ENCODE assay signal across 6 cellular contexts in genomic region chr7:127587663-127588018, GRCh38. TPM values are rescaled to one million over a fixed set of nuclear protein-coding genes. Genes with fewer than 3 reads are reported as not detected.
DNase-seq lines count a peak whose midpoint lies in the region; ATAC-seq, FAIRE-seq and TF ChIP-seq lines count a peak whose summit lies in the region.

No MANE protein-coding gene starts in this region.

- peaks cover 3% of the 10 kb centered on the region for H3K27me3 Mint-ChIP-seq in HFFc6 (ENCODE audit: insufficient read depth)
- H3K27me3 Mint-ChIP-seq in chondrocyte (ENCODE audit: low read depth) = no peaks in the 10 kb centered on the region

- H3K4me3 Mint-ChIP-seq in HFFc6 (peak overlapping the region; percentile 73), chondrocyte (ENCODE audit: unreplicated experiment) (peak overlapping the region; percentile 70)

- intact Hi-C loops in pancreas (cut with DNase I) = loop anchor here in 1 of 3 donors (5.0 kb wide), 1 partner anchor 200 kb away; no protein-coding TSS in a partner anchor

- H3K9me3 ChIP-seq in pancreas = no peaks in the 10 kb centered on the region

- peaks cover 22 to 39% (median 23%) of the 10 kb centered on the region in 3 donors for H3K4me1 ChIP-seq in pancreas

- peaks cover 4 to 20% (median 10%) of the 10 kb centered on the region in 3 donors for H3K36me3 ChIP-seq in pancreas

- ATAC-seq in pancreas = peak; percentile 4 to 12 (median 10)
- no peak for ATAC-seq in HG03196 (IDR thresholded peaks at IDR 0.05; ENCODE audit: unreplicated experiment)
- ATAC-seq in GM21390 (IDR thresholded peaks at IDR 0.05; ENCODE audit: unreplicated experiment) = no peak

- no peak for FAIRE-seq in pancreas (lab: Jason Lieb, UNC)

- WGBS in pancreas, 2 donors = 24 to 29% methylated on average over 20 of the region's 20 CpGs

- H3K4me1 Mint-ChIP-seq in HFFc6 (ENCODE audit: low read depth) (peaks cover 49% of the 10 kb centered on the region), chondrocyte (ENCODE audit: low read depth) (peaks cover 52% of the 10 kb centered on the region)

- TF ChIP-seq CTCF in HFFc6 (IDR thresholded peaks at IDR 0.05) (no peak), chondrocyte (IDR thresholded peaks at IDR 0.05) (no peak), pancreas (IDR thresholded peaks at IDR 0.05) (no peak)

- H3K27ac Mint-ChIP-seq in HFFc6 (no peak overlapping the region), chondrocyte (ENCODE audit: unreplicated experiment) (peak overlapping the region; percentile 73)

- H3K9me3 Mint-ChIP-seq in HFFc6 = no peaks in the 10 kb centered on the region
- no peaks in the 10 kb centered on the region for H3K9me3 Mint-ChIP-seq in chondrocyte (ENCODE audit: low read depth)

- no peak for DNase-seq in HFFc6
- no peak for DNase-seq in chondrocyte (ENCODE audit: low spot score)
- DNase-seq in pancreas = peak in 5 of 6 donors; percentile 34 to 79 (median 58)
- no peak for DNase-seq in stimulated activated naive CD4-positive, alpha-beta T cell (lab: John Stamatoyannopoulos, UW)

- no peaks in the 10 kb centered on the region for H3K27me3 ChIP-seq in pancreas

- peaks cover 13% of the 10 kb centered on the region; the same call in 1 of the 2 replicates for H3K36me3 Mint-ChIP-seq in HFFc6 (ENCODE audit: low read depth)
- H3K36me3 Mint-ChIP-seq in chondrocyte (ENCODE audit: low read depth) = peaks cover 17% of the 10 kb centered on the region

- H3K4me3 ChIP-seq in pancreas = peak overlapping the region; percentile 38 to 100 (median 94)

- H3K27ac ChIP-seq in pancreas = peak overlapping the region; percentile 93 to 98 (median 96)

RNA-seq across cellular contexts. Expression of gene ARF5, which starts 0.6 kb away (rescaled TPM):
- 100 to 1,000 TPM in 4 of 6 experiments, 10 to 100 TPM in 2; 98.3 to 122 (median 110) TPM for total RNA-seq in HFFc6 (2021; fragmentation: NEBNext Ultra II Directional; extraction: Animal tissue kit (Norgen Biotek cat#: 25700))
- total RNA-seq in chondrocyte (137 to 143 TPM (median 137 TPM) in 3 replicates), pancreas (10 to 100 TPM; 71.0 to 86.4 (median 76.8) TPM)
- polyA plus RNA-seq in pancreas = 100 to 1,000 TPM; 160 to 207 TPM

RNA-seq across cellular contexts. Expression of gene GCC1, which starts 2.2 kb away (rescaled TPM):
- total RNA-seq in HFFc6 (2021; fragmentation: NEBNext Ultra II Directional; extraction: Animal tissue kit (Norgen Biotek cat#: 25700)) = 10 to 100 TPM; 14.8 to 17.1 (median 16.1) TPM
- total RNA-seq in chondrocyte (15.8 to 19.9 TPM (median 18.9 TPM) in 3 replicates), pancreas (10 to 100 TPM in 1 of 6 donors, 1 to 10 TPM in 5; 6.5 to 12.2 (median 7.0) TPM)
- 1 to 10 TPM; 4.3 to 4.6 TPM for polyA plus RNA-seq in pancreas

RNA-seq across cellular contexts. Expression of gene FSCN3, which starts 5.9 kb away (rescaled TPM):
- under 1 TPM in 1 of 6 experiments, not detected in 5; 0.07 TPM for total RNA-seq in HFFc6 (2021; fragmentation: NEBNext Ultra II Directional; extraction: Animal tissue kit (Norgen Biotek cat#: 25700))
- total RNA-seq in chondrocyte (not detected in 3 replicates), pancreas (under 1 TPM in 3 of 6 donors, not detected in 3; 0.37 to 0.49 (median 0.41) TPM)
- polyA plus RNA-seq in pancreas = under 1 TPM; 0.89 to 0.95 TPM

RNA-seq across cellular contexts. Expression of gene PAX4, which starts 30.3 kb away (rescaled TPM):
- total RNA-seq in HFFc6 (2021; fragmentation: NEBNext Ultra II Directional; extraction: Animal tissue kit (Norgen Biotek cat#: 25700)) = not detected
- total RNA-seq in chondrocyte (not detected in 3 replicates), pancreas (under 1 TPM in 2 of 6 donors, not detected in 4; 0.09 to 0.21 TPM)
- polyA plus RNA-seq in pancreas = under 1 TPM in 1 of 2 donors, not detected in 1; 0.42 TPM

Comparison
In these comparisons a context has a peak if more than half of its experiments do, and no peak if none do; other contexts are left out.
1. DNase-seq: peak in pancreas (5 of 6); none in HFFc6 (single experiment), chondrocyte (single experiment) and stimulated activated naive CD4-positive, alpha-beta T cell (0 of 6).
2. ATAC-seq: peak in pancreas (4 of 4); none in HG03196 (single experiment) and GM21390 (single experiment).